In genomic region chr20:23363257-23363649, GRCh38 we compare ENCODE assay signal across 1 cellular context.
TF ChIP-seq lines count a peak whose summit lies in the region.

No MANE protein-coding gene starts in this region.

TF ChIP-seq in A549, 52 proteins besides CTCF, POLR2A, EP300 and RAD21:
- TF ChIP-seq, protein P1, sequence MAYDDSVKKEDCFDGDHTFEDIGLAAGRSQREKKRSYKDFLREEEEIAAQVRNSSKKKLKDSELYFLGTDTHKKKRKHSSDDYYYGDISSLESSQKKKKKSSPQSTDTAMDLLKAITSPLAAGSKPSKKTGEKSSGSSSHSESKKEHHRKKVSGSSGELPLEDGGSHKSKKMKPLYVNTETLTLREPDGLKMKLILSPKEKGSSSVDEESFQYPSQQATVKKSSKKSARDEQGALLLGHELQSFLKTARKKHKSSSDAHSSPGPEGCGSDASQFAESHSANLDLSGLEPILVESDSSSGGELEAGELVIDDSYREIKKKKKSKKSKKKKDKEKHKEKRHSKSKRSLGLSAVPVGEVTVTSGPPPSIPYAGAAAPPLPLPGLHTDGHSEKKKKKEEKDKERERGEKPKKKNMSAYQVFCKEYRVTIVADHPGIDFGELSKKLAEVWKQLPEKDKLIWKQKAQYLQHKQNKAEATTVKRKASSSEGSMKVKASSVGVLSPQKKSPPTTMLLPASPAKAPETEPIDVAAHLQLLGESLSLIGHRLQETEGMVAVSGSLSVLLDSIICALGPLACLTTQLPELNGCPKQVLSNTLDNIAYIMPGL (CRISPR knock-in tag; IDR thresholded peaks at IDR 0.05; ENCODE audit: borderline replicate concordance), result no peak
- no peak for TF ChIP-seq JUN (IDR thresholded peaks at IDR 0.05)
- no peak for TF ChIP-seq NFE2L2 (conservative IDR thresholded peaks at IDR 0.05; ENCODE audit: low read length)
- TF ChIP-seq, protein P2, sequence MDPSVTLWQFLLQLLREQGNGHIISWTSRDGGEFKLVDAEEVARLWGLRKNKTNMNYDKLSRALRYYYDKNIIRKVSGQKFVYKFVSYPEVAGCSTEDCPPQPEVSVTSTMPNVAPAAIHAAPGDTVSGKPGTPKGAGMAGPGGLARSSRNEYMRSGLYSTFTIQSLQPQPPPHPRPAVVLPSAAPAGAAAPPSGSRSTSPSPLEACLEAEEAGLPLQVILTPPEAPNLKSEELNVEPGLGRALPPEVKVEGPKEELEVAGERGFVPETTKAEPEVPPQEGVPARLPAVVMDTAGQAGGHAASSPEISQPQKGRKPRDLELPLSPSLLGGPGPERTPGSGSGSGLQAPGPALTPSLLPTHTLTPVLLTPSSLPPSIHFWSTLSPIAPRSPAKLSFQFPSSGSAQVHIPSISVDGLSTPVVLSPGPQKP (IDR thresholded peaks at IDR 0.05; ENCODE audit: low read depth, low read length), result no peak
- TF ChIP-seq ZFP36 (IDR thresholded peaks at IDR 0.05; ENCODE audit: borderline replicate concordance, partially characterized antibody), result no peak
- no peak for TF ChIP-seq POLR2AphosphoS2 (conservative IDR thresholded peaks at IDR 0.05; ENCODE audit: low read length)
- no peak for TF ChIP-seq USF2 (IDR thresholded peaks at IDR 0.05)
- TF ChIP-seq ZC3H11A (IDR thresholded peaks at IDR 0.05), result no peak
- TF ChIP-seq PHF8 (IDR thresholded peaks at IDR 0.05; ENCODE audit: borderline replicate concordance, low read depth), result no peak
- TF ChIP-seq JUNB (IDR thresholded peaks at IDR 0.05), result no peak
- TF ChIP-seq CEBPB (IDR thresholded peaks at IDR 0.05), result no peak
- no peak for TF ChIP-seq MYC (IDR thresholded peaks at IDR 0.05; ENCODE audit: borderline replicate concordance, low read length)
TF ChIP-seq in A549: peak in this region for 0.
